ENCODE assay signal across 20 cellular contexts in genomic region chr11:29227816-29228215, GRCh38.
DNase-seq lines count a peak whose midpoint lies in the region; ATAC-seq and TF ChIP-seq lines count a peak whose summit lies in the region.
"Had no signal": no experiment of that assay in that cellular context is flagged by ENCODE, and none has a peak within 500 bp of the region (broad histone marks: within the 10 kb centered on the region; RNA-seq: fewer than 3 reads in every experiment).

No MANE protein-coding gene starts in this region.

- H3K4me1 Mint-ChIP-seq in GM23338 = peaks cover 7% of the 10 kb centered on the region
- peaks cover 11% of the 10 kb centered on the region for H3K4me1 Mint-ChIP-seq in glutamatergic neuron (ENCODE audit: low read depth, unreplicated experiment)
- no peaks in the 10 kb centered on the region for H3K4me1 Mint-ChIP-seq in activated T-helper 1 cell treated with anti-CD3 and anti-CD28 coated beads, Interleukin-12 subunit alpha, Interleukin-12 subunit beta, Interleukin-2, Interleukin-4 antibody, amounts not matched to agents 30 ng/mL and 10 ng/mL and 1 ng/mL, durations not matched to agents 14 hours and 24 hours and 36 hours (ENCODE audit: low read depth)
- H3K4me1 Mint-ChIP-seq: CD14-positive monocyte had no signal

- H3K9me3 ChIP-seq in uterus = no peaks in the 10 kb centered on the region
- H3K9me3 ChIP-seq: Caco-2 had no signal

- H3K27me3 ChIP-seq in GM23338 (ENCODE audit: insufficient read depth) = no peaks in the 10 kb centered on the region
- H3K27me3 ChIP-seq in uterus = no peaks in the 10 kb centered on the region
- H3K27me3 ChIP-seq: SJSA1 had no signal

- H3K9me3 Mint-ChIP-seq in GM23338 (no peaks in the 10 kb centered on the region), glutamatergic neuron (ENCODE audit: unreplicated experiment) (peaks cover 4% of the 10 kb centered on the region)
- H3K9me3 Mint-ChIP-seq in activated T-helper 1 cell treated with anti-CD3 and anti-CD28 coated beads, Interleukin-12 subunit alpha, Interleukin-12 subunit beta, Interleukin-2, Interleukin-4 antibody, amounts not matched to agents 30 ng/mL and 10 ng/mL and 1 ng/mL, durations not matched to agents 14 hours and 24 hours and 36 hours = peaks cover 32% of the 10 kb centered on the region

- no peak overlapping the region for H3K4me3 ChIP-seq in GM23338
- no peak overlapping the region for H3K4me3 ChIP-seq in uterus
- H3K4me3 ChIP-seq: A549, SJSA1 had no signal

- no peak for TF ChIP-seq POLR2A in uterus (IDR thresholded peaks at IDR 0.05)

- H3K4me3 Mint-ChIP-seq in GM23338 (no peak overlapping the region), glutamatergic neuron (ENCODE audit: unreplicated experiment) (no peak overlapping the region)
- no peak overlapping the region for H3K4me3 Mint-ChIP-seq in activated T-helper 1 cell treated with anti-CD3 and anti-CD28 coated beads, Interleukin-12 subunit alpha, Interleukin-12 subunit beta, Interleukin-2, Interleukin-4 antibody, amounts not matched to agents 30 ng/mL and 10 ng/mL and 1 ng/mL, durations not matched to agents 14 hours and 24 hours and 36 hours
- H3K4me3 Mint-ChIP-seq: CD14-positive monocyte had no signal

- peaks cover 6% of the 10 kb centered on the region; the same call in 1 of the 2 replicates for H3K9me2 ChIP-seq in GM23338 (ENCODE audit: insufficient read depth)

- DNase-seq in AG08395 (ENCODE audit: low spot score) (peak; percentile 4), GM23338 (ENCODE audit: low spot score) (no peak), glutamatergic neuron (peak; percentile 40), kidney glomerular epithelial cell (lab: John Stamatoyannopoulos, UW) (no peak), uterus (no peak)
- DNase-seq in activated T-helper 1 cell treated with anti-CD3 and anti-CD28 coated beads, Interleukin-12 subunit alpha, Interleukin-12 subunit beta, Interleukin-2, Interleukin-4 antibody, amounts not matched to agents 30 ng/mL and 10 ng/mL and 1 ng/mL, durations not matched to agents 14 hours and 24 hours and 36 hours (ENCODE audit: low spot score) = no peak
- DNase-seq: Caco-2, KBM-7, NCI-H1048, NCI-H1436 treated with DMSO at 0.1 percent for 48 hours, NCI-H2029 treated with DMSO at 0.1 percent for 48 hours, NCI-H345, NCI-H526, PC-3 had no signal

- no peaks in the 10 kb centered on the region for H3F3A ChIP-seq in GM23338 (replicated peaks; ENCODE audit: low read depth)

- H3K27me3 Mint-ChIP-seq in GM23338 (ENCODE audit: insufficient read depth, low read depth, poor library complexity) (no peaks in the 10 kb centered on the region), glutamatergic neuron (ENCODE audit: unreplicated experiment) (no peaks in the 10 kb centered on the region)
- H3K27me3 Mint-ChIP-seq in activated T-helper 1 cell treated with anti-CD3 and anti-CD28 coated beads, Interleukin-12 subunit alpha, Interleukin-12 subunit beta, Interleukin-2, Interleukin-4 antibody, amounts not matched to agents 30 ng/mL and 10 ng/mL and 1 ng/mL, durations not matched to agents 14 hours and 24 hours and 36 hours (ENCODE audit: insufficient read depth) = no peaks in the 10 kb centered on the region

- no peak overlapping the region for H3K27ac Mint-ChIP-seq in GM23338
- H3K27ac Mint-ChIP-seq in glutamatergic neuron (ENCODE audit: unreplicated experiment) = no peak overlapping the region
- H3K27ac Mint-ChIP-seq in activated T-helper 1 cell treated with anti-CD3 and anti-CD28 coated beads, Interleukin-12 subunit alpha, Interleukin-12 subunit beta, Interleukin-2, Interleukin-4 antibody, amounts not matched to agents 30 ng/mL and 10 ng/mL and 1 ng/mL, durations not matched to agents 14 hours and 24 hours and 36 hours = no peak overlapping the region
- H3K27ac Mint-ChIP-seq: CD14-positive monocyte had no signal

- ATAC-seq in GM23338 (no peak), SK-N-SH treated with all-trans-retinoic acid at 6 μM for 48 hours (peak; percentile 31; the same call in 1 of the 3 replicates), GM19455 (IDR thresholded peaks at IDR 0.05; ENCODE audit: unreplicated experiment) (no peak)
- ATAC-seq: A549, HCT116, PC-3 had no signal

- H3K79me2 ChIP-seq in GM23338 (replicated peaks; ENCODE audit: insufficient read depth) = no peaks in the 10 kb centered on the region

- H3K27ac ChIP-seq in GM23338 (ENCODE audit: low read depth) = no peak overlapping the region
- no peak overlapping the region for H3K27ac ChIP-seq in uterus
- H3K27ac ChIP-seq: A549, SJSA1 had no signal

- H3K36me3 ChIP-seq in GM23338 (ENCODE audit: insufficient read depth) = no peaks in the 10 kb centered on the region
- no peaks in the 10 kb centered on the region for H3K36me3 ChIP-seq in uterus
- H3K36me3 ChIP-seq: SJSA1 had no signal

- no peaks in the 10 kb centered on the region for H4K20me1 ChIP-seq in GM23338 (replicated peaks; ENCODE audit: insufficient read depth)

- H3K36me3 Mint-ChIP-seq in GM23338 (ENCODE audit: low read depth) (no peaks in the 10 kb centered on the region), glutamatergic neuron (ENCODE audit: unreplicated experiment) (peaks cover 11% of the 10 kb centered on the region)
- H3K36me3 Mint-ChIP-seq in activated T-helper 1 cell treated with anti-CD3 and anti-CD28 coated beads, Interleukin-12 subunit alpha, Interleukin-12 subunit beta, Interleukin-2, Interleukin-4 antibody, amounts not matched to agents 30 ng/mL and 10 ng/mL and 1 ng/mL, durations not matched to agents 14 hours and 24 hours and 36 hours (ENCODE audit: low read depth) = no peaks in the 10 kb centered on the region
- H3K36me3 Mint-ChIP-seq: CD14-positive monocyte had no signal

- no peaks in the 10 kb centered on the region for H3K4me1 ChIP-seq in GM23338 (ENCODE audit: insufficient read depth)
- no peaks in the 10 kb centered on the region for H3K4me1 ChIP-seq in uterus
- H3K4me1 ChIP-seq: A549, Caco-2, SJSA1 had no signal

- H3K4me2 ChIP-seq in GM23338 = no peak overlapping the region
- H3K4me2 ChIP-seq: A549 had no signal

- 0 out of 2 replicates have a peak overlapping the region, but pooled peaks have one; percentile 9 for H2AFZ ChIP-seq in GM23338

- intact Hi-C loops in uterus (cut with DNase I; ENCODE audit: low total_unique reads) = no loop called here
- intact Hi-C loops in activated T-helper 1 cell treated with anti-CD3 and anti-CD28 coated beads, Interleukin-12 subunit alpha, Interleukin-12 subunit beta, Interleukin-2, Interleukin-4 antibody, amounts not matched to agents 30 ng/mL and 10 ng/mL and 1 ng/mL, durations not matched to agents 14 hours and 24 hours and 36 hours (cut with micrococcal nuclease) = no loop called here

- TF ChIP-seq CTCF in GM23338 (conservative IDR thresholded peaks at IDR 0.05; ENCODE audit: low read depth in 2 of 2) (no peak), glutamatergic neuron (IDR thresholded peaks at IDR 0.05; ENCODE audit: partially characterized antibody, unreplicated experiment) (no peak), uterus (IDR thresholded peaks at IDR 0.05) (no peak)

TF ChIP-seq in GM23338, 12 proteins besides CTCF, POLR2A, EP300 and RAD21 (continues in another document):
- no peak for TF ChIP-seq NANOG (IDR thresholded peaks at IDR 0.05; ENCODE audit: borderline replicate concordance)
- TF ChIP-seq CREB1 (CRISPR knock-in tag; IDR thresholded peaks at IDR 0.05; ENCODE audit: low read depth) = no peak
- TF ChIP-seq POLR2AphosphoS5 (IDR thresholded peaks at IDR 0.05; ENCODE audit: low read depth) = no peak
- TF ChIP-seq JUNB (IDR thresholded peaks at IDR 0.05; ENCODE audit: unreplicated experiment) = no peak
- no peak for TF ChIP-seq ZNF331 (CRISPR knock-in tag; IDR thresholded peaks at IDR 0.05; ENCODE audit: low read depth)
- no peak for TF ChIP-seq EZH2phosphoT487 (IDR thresholded peaks at IDR 0.05; ENCODE audit: unreplicated experiment)

TF ChIP-seq in SK-N-SH treated with all-trans-retinoic acid at 6 μM for 48 hours, 23 proteins besides CTCF, POLR2A, EP300 and RAD21:
- TF ChIP-seq ARNTL (CRISPR knock-in tag; IDR thresholded peaks at IDR 0.05; ENCODE audit: borderline replicate concordance, low read depth) (no peak), ZNF565 (CRISPR knock-in tag; conservative IDR thresholded peaks at IDR 0.05; ENCODE audit: low read depth) (no peak)

Comparison
In these comparisons a context has a peak if more than half of its experiments do, and no peak if none do; other contexts are left out.
1. DNase-seq: peak in AG08395 (single experiment) and glutamatergic neuron (single experiment); none in GM23338 (single experiment), kidney glomerular epithelial cell (single experiment), uterus (0 of 2) and activated T-helper 1 cell treated with anti-CD3 and anti-CD28 coated beads, Interleukin-12 subunit alpha, Interleukin-12 subunit beta, Interleukin-2, Interleukin-4 antibody, amounts not matched to agents 30 ng/mL and 10 ng/mL and 1 ng/mL, durations not matched to agents 14 hours and 24 hours and 36 hours (single experiment).